22 cellular contexts compared by ENCODE assay signal in genomic region chr6:158314737-158315136, GRCh38.
"Had no signal": no experiment of that assay in that cellular context is flagged by ENCODE, and none has a peak within 500 bp of the region (broad histone marks: within the 10 kb centered on the region; RNA-seq: fewer than 3 reads in every experiment).

No MANE protein-coding gene starts in this region.

- H3K9me3 ChIP-seq: lower lobe of right lung had no signal

- DNase-seq: activated CD4-positive, alpha-beta T cell treated with anti-CD3 and anti-CD28 coated beads, Interleukin-2, amount 50 U/mL, for 1 hour; activated CD4-positive, CD25-positive, alpha-beta regulatory T cell treated with anti-CD3 and anti-CD28 coated beads, Interleukin-2, amount 50 U/mL, for 72 hours; activated CD8-positive, alpha-beta memory T cell treated with anti-CD3 and anti-CD28 coated beads for 24 hours; activated CD8-positive, alpha-beta memory T cell treated with anti-CD3 and anti-CD28 coated beads, Interleukin-2, amount 50 U/mL, for 48 hours; activated effector memory CD4-positive, alpha-beta T cell treated with Interleukin-2 at 50 U/mL for 16 hours; activated naive CD4-positive, alpha-beta T cell treated with anti-CD3 and anti-CD28 coated beads, Interleukin-2, amount 50 U/mL, for 16 hours; activated T-cell treated with anti-CD3 and anti-CD28 coated beads, Interleukin-2, amount 50 U/mL, for 48 hours; effector memory CD4-positive, alpha-beta T cell; esophagus squamous epithelium; foreskin fibroblast; lower lobe of right lung; sigmoid colon; stimulated activated CD4-positive, alpha-beta T cell treated with anti-CD3 and anti-CD28 coated beads, Interleukin-4, amount 100 ng/mL, for 24 hours; stomach; trophoblast cell had no signal

- ATAC-seq: stimulated activated effector memory CD8-positive, alpha-beta T cell treated with anti-CD3 and anti-CD28 coated beads, Interleukin-12 subunit alpha, Interleukin-12 subunit beta, amount 100 ng/mL, for 72 hours had no signal

- H3K27ac Mint-ChIP-seq: nephron; stimulated activated effector memory CD8-positive, alpha-beta T cell treated with anti-CD3 and anti-CD28 coated beads, Interleukin-12 subunit alpha, Interleukin-12 subunit beta, amount 100 ng/mL, for 72 hours had no signal

- H3K4me1 ChIP-seq: esophagus squamous epithelium, lower lobe of right lung, parathyroid adenoma, sigmoid colon, stomach, vagina had no signal

- H3K27ac ChIP-seq: esophagus squamous epithelium, hepatocyte, lower lobe of right lung, parathyroid adenoma, sigmoid colon, stomach, vagina, VCaP had no signal

- H3K27me3 Mint-ChIP-seq: dendritic cell treated with granulocyte-macrophage colony-stimulating factor and Interleukin-4, amounts not matched to agents 40 ng/mL and 50 ng/mL, for 4 days had no signal

- H3K27me3 ChIP-seq: esophagus squamous epithelium, hepatocyte, sigmoid colon, stomach, vagina had no signal

- H3K4me3 ChIP-seq: esophagus squamous epithelium, hepatocyte, sigmoid colon, stomach, vagina had no signal

- H3K4me3 Mint-ChIP-seq: nephron; stimulated activated effector memory CD8-positive, alpha-beta T cell treated with anti-CD3 and anti-CD28 coated beads, Interleukin-12 subunit alpha, Interleukin-12 subunit beta, amount 100 ng/mL, for 72 hours had no signal

- H3K9me3 Mint-ChIP-seq: dendritic cell treated with granulocyte-macrophage colony-stimulating factor and Interleukin-4, amounts not matched to agents 40 ng/mL and 50 ng/mL, for 4 days; stimulated activated effector memory CD8-positive, alpha-beta T cell treated with anti-CD3 and anti-CD28 coated beads, Interleukin-12 subunit alpha, Interleukin-12 subunit beta, amount 100 ng/mL, for 72 hours had no signal
